Comparison of ENCODE assay signal across 22 cellular contexts in genomic region chr2:180063494-180063893, GRCh38.
"Had no signal": no experiment of that assay in that cellular context is flagged by ENCODE, and none has a peak within 500 bp of the region (broad histone marks: within the 10 kb centered on the region; RNA-seq: fewer than 3 reads in every experiment).

No MANE protein-coding gene starts in this region.

- DNase-seq: activated B cell treated with CpG ODN at 0.5 μM for 24 hours; activated CD4-positive, alpha-beta T cell treated with anti-CD3 and anti-CD28 coated beads for 36 hours; activated CD4-positive, alpha-beta T cell treated with anti-CD3 and anti-CD28 coated beads, Interleukin-2, amount 50 U/mL, for 4 hours; activated CD8-positive, alpha-beta memory T cell treated with anti-CD3 and anti-CD28 coated beads for 24 hours; activated CD8-positive, alpha-beta memory T cell treated with anti-CD3 and anti-CD28 coated beads, Interleukin-2, amount 50 U/mL, for 4 hours; activated naive CD4-positive, alpha-beta T cell treated with Interleukin-2 at 50 U/mL for 16 hours; activated naive CD8-positive, alpha-beta T cell treated with anti-CD3 and anti-CD28 coated beads for 36 hours; activated T-cell treated with anti-CD3 and anti-CD28 coated beads, Interleukin-2, amount 50 U/mL, for 48 hours; cerebellar nuclear complex; glutamatergic neuron; kidney glomerular epithelial cell; left ventricle myocardium inferior; naive thymus-derived CD4-positive, alpha-beta T cell; pancreas; right cardiac atrium; stimulated activated CD4-positive, alpha-beta T cell treated with anti-CD3 and anti-CD28 coated beads, Interleukin-12 subunit alpha, Interleukin-12 subunit beta, amount 100 ng/mL, for 4 hours; substantia nigra; T-helper 17 cell; thyroid gland had no signal

- H3K27ac ChIP-seq: hepatocyte, left ventricle myocardium inferior, neural progenitor cell, pancreas, thyroid gland had no signal

- ATAC-seq: activated CD4-positive, alpha-beta T cell treated with anti-CD3 and anti-CD28 coated beads for 36 hours; naive thymus-derived CD4-positive, alpha-beta T cell; pancreas; right cardiac atrium; T-helper 17 cell had no signal

- H3K4me1 ChIP-seq: left ventricle myocardium inferior, pancreas, thyroid gland had no signal

- H3K4me3 ChIP-seq: hepatocyte, left ventricle myocardium inferior, neural progenitor cell, pancreas, thyroid gland had no signal

- H3K27me3 ChIP-seq: hepatocyte, neural progenitor cell, pancreas, thyroid gland had no signal

- H3K4me3 Mint-ChIP-seq: activated B cell treated with CpG ODN at 0.5 μM for 24 hours; activated CD4-positive, alpha-beta T cell treated with anti-CD3 and anti-CD28 coated beads for 36 hours; activated naive CD8-positive, alpha-beta T cell treated with anti-CD3 and anti-CD28 coated beads for 36 hours; naive thymus-derived CD4-positive, alpha-beta T cell; neural progenitor cell; stimulated activated naive CD8-positive, alpha-beta T cell treated with anti-CD3 and anti-CD28 coated beads, Interleukin-15, Interleukin-2, amounts not matched to agents 100 ng/mL and 50 ng/mL, for 24 hours; T-helper 17 cell had no signal

- H3K9me3 ChIP-seq: left ventricle myocardium inferior, pancreas, thyroid gland had no signal

- H3K27ac Mint-ChIP-seq: activated B cell treated with CpG ODN at 0.5 μM for 24 hours; activated CD4-positive, alpha-beta T cell treated with anti-CD3 and anti-CD28 coated beads for 36 hours; activated naive CD8-positive, alpha-beta T cell treated with anti-CD3 and anti-CD28 coated beads for 36 hours; naive thymus-derived CD4-positive, alpha-beta T cell; neural progenitor cell; stimulated activated naive CD8-positive, alpha-beta T cell treated with anti-CD3 and anti-CD28 coated beads, Interleukin-15, Interleukin-2, amounts not matched to agents 100 ng/mL and 50 ng/mL, for 24 hours; T-helper 17 cell had no signal

- H3K9me3 Mint-ChIP-seq: activated B cell treated with CpG ODN at 0.5 μM for 24 hours; activated naive CD8-positive, alpha-beta T cell treated with anti-CD3 and anti-CD28 coated beads for 36 hours; stimulated activated naive CD8-positive, alpha-beta T cell treated with anti-CD3 and anti-CD28 coated beads, Interleukin-15, Interleukin-2, amounts not matched to agents 100 ng/mL and 50 ng/mL, for 24 hours had no signal

- H3K27me3 Mint-ChIP-seq: activated B cell treated with CpG ODN at 0.5 μM for 24 hours; activated CD4-positive, alpha-beta T cell treated with anti-CD3 and anti-CD28 coated beads for 36 hours; stimulated activated naive CD8-positive, alpha-beta T cell treated with anti-CD3 and anti-CD28 coated beads, Interleukin-15, Interleukin-2, amounts not matched to agents 100 ng/mL and 50 ng/mL, for 24 hours had no signal

- H3K36me3 Mint-ChIP-seq: activated naive CD8-positive, alpha-beta T cell treated with anti-CD3 and anti-CD28 coated beads for 36 hours; naive thymus-derived CD4-positive, alpha-beta T cell; neural progenitor cell had no signal

- H3K4me1 Mint-ChIP-seq: activated B cell treated with CpG ODN at 0.5 μM for 24 hours; activated CD4-positive, alpha-beta T cell treated with anti-CD3 and anti-CD28 coated beads for 36 hours; activated naive CD8-positive, alpha-beta T cell treated with anti-CD3 and anti-CD28 coated beads for 36 hours; naive thymus-derived CD4-positive, alpha-beta T cell; neural progenitor cell; T-helper 17 cell had no signal

- H3K36me3 ChIP-seq: left ventricle myocardium inferior, pancreas, thyroid gland had no signal
